In genomic region chr11:19651654-19652053, GRCh38 we compare ENCODE assay signal across 13 cellular contexts.
"Had no signal": no experiment of that assay in that cellular context is flagged by ENCODE, and none has a peak within 500 bp of the region (broad histone marks: within the 10 kb centered on the region; RNA-seq: fewer than 3 reads in every experiment).

No MANE protein-coding gene starts in this region.

- ATAC-seq: activated CD4-positive, alpha-beta T cell treated with anti-CD3 and anti-CD28 coated beads for 36 hours; activated CD8-positive, alpha-beta memory T cell treated with anti-CD3 and anti-CD28 coated beads, Interleukin-2, amount 10 ng/mL, durations not matched to agents 7 days and 5 days; left lobe of liver; naive thymus-derived CD4-positive, alpha-beta T cell; right lobe of liver; stimulated activated naive CD8-positive, alpha-beta T cell treated with anti-CD3 and anti-CD28 coated beads, Interleukin-15, Interleukin-2, amounts not matched to agents 100 U/mL and 50 U/mL, for 24 hours had no signal

- DNase-seq: activated CD4-positive, alpha-beta memory T cell treated with anti-CD3 and anti-CD28 coated beads for 36 hours; activated CD4-positive, alpha-beta T cell treated with anti-CD3 and anti-CD28 coated beads for 36 hours; activated CD8-positive, alpha-beta memory T cell treated with anti-CD3 and anti-CD28 coated beads, Interleukin-2, amount 10 ng/mL, durations not matched to agents 7 days and 5 days; activated naive CD4-positive, alpha-beta T cell treated with anti-CD3 and anti-CD28 coated beads, Interleukin-2, amount 50 U/mL, for 16 hours; activated T-cell treated with anti-CD3 and anti-CD28 coated beads, Interleukin-2, amount 50 U/mL, for 1 hour; naive thymus-derived CD4-positive, alpha-beta T cell; ovary; right lobe of liver; stimulated activated naive CD8-positive, alpha-beta T cell treated with anti-CD3 and anti-CD28 coated beads, Interleukin-15, Interleukin-2, amounts not matched to agents 100 U/mL and 50 U/mL, for 24 hours; trophoblast cell had no signal

- FAIRE-seq: colon, keratinocyte had no signal
